9 cellular contexts compared by ENCODE assay signal in the genomic region with DNA sequence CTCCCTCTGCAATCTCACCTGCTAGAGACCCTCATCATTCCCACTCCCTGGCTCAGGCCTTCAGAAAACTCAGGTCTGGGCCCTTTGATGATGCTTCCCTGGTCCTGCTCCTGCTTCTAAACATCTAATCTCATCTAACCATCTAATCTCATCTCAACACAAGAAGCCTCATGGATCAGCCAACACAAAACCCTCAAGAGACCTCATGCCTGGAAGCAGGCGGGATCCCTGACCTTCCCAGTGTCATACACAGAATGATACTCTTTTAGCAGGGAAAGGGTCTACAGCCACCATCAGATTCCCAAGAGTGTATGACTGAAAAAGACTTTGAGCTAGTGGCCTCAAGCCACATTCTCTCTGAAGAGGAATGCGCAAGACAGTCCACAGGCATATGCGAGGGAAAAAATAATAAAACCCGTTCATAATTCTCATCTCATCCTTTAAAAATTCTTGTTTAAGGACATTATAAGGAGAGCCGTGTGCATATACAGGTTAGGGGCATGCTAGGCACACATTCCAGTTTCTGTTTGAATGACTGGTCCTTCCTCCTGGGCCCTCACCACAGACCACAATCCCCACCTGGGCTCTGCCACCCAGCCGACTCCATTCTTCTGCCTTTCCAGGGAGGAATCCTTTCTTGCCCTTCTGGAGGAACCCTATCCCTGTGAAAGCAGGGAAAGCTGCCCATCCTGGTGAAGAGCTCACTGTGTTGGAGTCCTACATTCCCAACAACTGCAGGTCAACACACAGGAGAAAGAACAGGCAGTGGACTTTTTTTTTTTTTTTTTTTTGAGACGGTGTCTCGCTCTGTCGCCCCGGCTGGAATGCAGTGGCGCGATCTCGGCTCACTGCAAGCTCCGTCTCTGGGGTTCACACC. TPM values are rescaled to one million over a fixed set of nuclear protein-coding genes. Genes with fewer than 3 reads are reported as not detected.
DNase-seq lines count a peak whose midpoint lies in the region; ATAC-seq and TF ChIP-seq lines count a peak whose summit lies in the region.
"Had no signal": no experiment of that assay in that cellular context is flagged by ENCODE, and none has a peak within 500 bp of the region (broad histone marks: within the 10 kb centered on the region; RNA-seq: fewer than 3 reads in every experiment).

No MANE protein-coding gene starts in this region.

- POLR2A ChIA-PET in naive thymus-derived CD8-positive, alpha-beta T cell (lab: Charles Lee) = interaction anchor here (0.7 kb wide), 1 partner anchor 509 kb away, joined by 3 read pairs; the partner anchor contains the start of gene PLXNA1

- peak; percentile 17 for DNase-seq in CD1c-positive myeloid dendritic cell (ENCODE audit: extremely low spot score)
- DNase-seq in LNCaP clone FGC (ENCODE audit: low read depth) = no peak
- DNase-seq in central memory CD8-positive, alpha-beta T cell (ENCODE audit: low spot score in 2 of 2) = no peak
- DNase-seq in naive thymus-derived CD8-positive, alpha-beta T cell = peak in 1 of 10 donors; percentile 59
- DNase-seq in NCI-H69 (lab: John Stamatoyannopoulos, UW) = no peak

- H3K27me3 Mint-ChIP-seq in central memory CD8-positive, alpha-beta T cell = no peaks in the 10 kb centered on the region
- no peaks in the 10 kb centered on the region for H3K27me3 Mint-ChIP-seq in naive thymus-derived CD8-positive, alpha-beta T cell

- no peak for TF ChIP-seq CTCF in LNCaP clone FGC (IDR thresholded peaks at IDR 0.05; ENCODE audit: control insufficient read depth, extremely low read depth, insufficient read depth)

- peak overlapping the region; percentile 56 for H3K27ac Mint-ChIP-seq in central memory CD8-positive, alpha-beta T cell (ENCODE audit: low read depth)
- H3K27ac Mint-ChIP-seq in naive thymus-derived CD8-positive, alpha-beta T cell = peak overlapping the region; percentile 46 to 80 (median 65)

- H3K4me3 Mint-ChIP-seq in central memory CD8-positive, alpha-beta T cell = peak overlapping the region; percentile 79
- H3K4me3 Mint-ChIP-seq in naive thymus-derived CD8-positive, alpha-beta T cell = peak overlapping the region; percentile 73 to 96 (median 89)

- peak overlapping the region; percentile 69 for H3K4me3 ChIP-seq in LNCaP clone FGC (ENCODE audit: low read depth, low read length)

- no peaks in the 10 kb centered on the region for H3K9me3 Mint-ChIP-seq in central memory CD8-positive, alpha-beta T cell
- H3K9me3 Mint-ChIP-seq in naive thymus-derived CD8-positive, alpha-beta T cell = no peaks in the 10 kb centered on the region

- H3K36me3 Mint-ChIP-seq in central memory CD8-positive, alpha-beta T cell (ENCODE audit: insufficient read depth) = peaks cover 41% of the 10 kb centered on the region
- peaks cover 9 to 50% (median 13%) of the 10 kb centered on the region in 3 donors for H3K36me3 Mint-ChIP-seq in naive thymus-derived CD8-positive, alpha-beta T cell

- ATAC-seq in central memory CD8-positive, alpha-beta T cell (replicated peaks; ENCODE audit: extremely low read depth, poor library complexity, severe bottlenecking) = no peak
- ATAC-seq in naive thymus-derived CD8-positive, alpha-beta T cell = no peak
- ATAC-seq in GM18907 (IDR thresholded peaks at IDR 0.05; ENCODE audit: unreplicated experiment) = no peak
- ATAC-seq in HG02763 (IDR thresholded peaks at IDR 0.05; ENCODE audit: unreplicated experiment) = no peak
- ATAC-seq in GM21825 (IDR thresholded peaks at IDR 0.05; ENCODE audit: unreplicated experiment) = no peak

- peaks cover 53% of the 10 kb centered on the region for H3K4me1 Mint-ChIP-seq in central memory CD8-positive, alpha-beta T cell
- H3K4me1 Mint-ChIP-seq in naive thymus-derived CD8-positive, alpha-beta T cell = peaks cover 35 to 63% (median 57%) of the 10 kb centered on the region in 4 donors

RNA-seq across cellular contexts. Expression of gene ZXDC, which starts 2.2 kb away (rescaled TPM):
- 10 to 100 TPM; 54.9 to 61.0 TPM for total RNA-seq in naive thymus-derived CD8-positive, alpha-beta T cell
- 10 to 100 TPM; 11.4 to 27.0 (median 18.3) TPM for polyA plus RNA-seq in naive thymus-derived CD8-positive, alpha-beta T cell

RNA-seq across cellular contexts. Expression of gene UROC1, which starts 44.0 kb away (rescaled TPM):
- total RNA-seq in naive thymus-derived CD8-positive, alpha-beta T cell = under 1 TPM; 0.10 to 0.11 TPM
- polyA plus RNA-seq in naive thymus-derived CD8-positive, alpha-beta T cell = under 1 TPM; 0.07 to 0.67 (median 0.21) TPM
- total RNA-seq: lung microvascular endothelial cell had no signal

RNA-seq across cellular contexts. Expression of gene CHST13, which starts 50.4 kb away (rescaled TPM):
- total RNA-seq in naive thymus-derived CD8-positive, alpha-beta T cell = not detected
- polyA plus RNA-seq in naive thymus-derived CD8-positive, alpha-beta T cell = under 1 TPM in 1 of 3 donors, not detected in 2; 0.14 TPM
- total RNA-seq: lung microvascular endothelial cell had no signal
